ENCODE assay signal across 1 cellular context in genomic region chr1:26156285-26157038, GRCh38.
TF ChIP-seq lines count a peak whose summit lies in the region.

No MANE protein-coding gene starts in this region.

TF ChIP-seq in HEK293, 187 proteins besides CTCF, POLR2A, EP300 and RAD21 (continued from another document):
- TF ChIP-seq PATZ1 (tag by site-specific recombination; IDR thresholded peaks at IDR 0.05) (0 out of 2 replicates have a peak, but pooled peaks have one; percentile 35), ZNF341 (tag by site-specific recombination; IDR thresholded peaks at IDR 0.05; ENCODE audit: low read depth) (peak; percentile 76), REST (tag by site-specific recombination; IDR thresholded peaks at IDR 0.05) (no peak), KLF10 (tag by site-specific recombination; IDR thresholded peaks at IDR 0.05) (no peak), ZNF324 (tag by site-specific recombination; IDR thresholded peaks at IDR 0.05) (no peak), ZNF362 (tag by site-specific recombination; IDR thresholded peaks at IDR 0.05) (no peak), TCF7L2 (IDR thresholded peaks at IDR 0.05; ENCODE audit: borderline replicate concordance, low read depth, low read length) (no peak), KLF16 (tag by site-specific recombination; IDR thresholded peaks at IDR 0.05) (0 out of 2 replicates have a peak, but pooled peaks have one; percentile 24), ZBTB7A (tag by site-specific recombination; IDR thresholded peaks at IDR 0.05; ENCODE audit: low read depth) (no peak), ZNF302 (tag by site-specific recombination; IDR thresholded peaks at IDR 0.05; ENCODE audit: low read depth) (no peak), ZNF558 (tag by site-specific recombination; IDR thresholded peaks at IDR 0.05) (no peak), ZNF132 (tag by site-specific recombination; IDR thresholded peaks at IDR 0.05; ENCODE audit: borderline replicate concordance) (no peak), YY2 (tag by site-specific recombination; IDR thresholded peaks at IDR 0.05) (no peak), SALL2 (tag by site-specific recombination; IDR thresholded peaks at IDR 0.05; ENCODE audit: borderline replicate concordance) (no peak), ZNF561 (tag by site-specific recombination; IDR thresholded peaks at IDR 0.05; ENCODE audit: borderline replicate concordance) (no peak), ZNF214 (tag by site-specific recombination; IDR thresholded peaks at IDR 0.05; ENCODE audit: borderline replicate concordance) (no peak), ZNF221 (tag by site-specific recombination; IDR thresholded peaks at IDR 0.05; ENCODE audit: borderline replicate concordance) (no peak), ZBTB8A (tag by site-specific recombination; IDR thresholded peaks at IDR 0.05) (no peak), SETDB1 (IDR thresholded peaks at IDR 0.05; ENCODE audit: insufficient read length, low read length) (no peak), ZNF169 (tag by site-specific recombination; IDR thresholded peaks at IDR 0.05) (no peak), SP7 (tag by site-specific recombination; IDR thresholded peaks at IDR 0.05) (0 out of 2 replicates have a peak, but pooled peaks have one; percentile 10), ZBTB48 (tag by site-specific recombination; IDR thresholded peaks at IDR 0.05) (peak; percentile 58; the same call in 1 of the 2 replicates), ZNF664 (tag by site-specific recombination; IDR thresholded peaks at IDR 0.05) (no peak), PRDM2 (tag by site-specific recombination; IDR thresholded peaks at IDR 0.05; ENCODE audit: borderline replicate concordance) (no peak), ZNF280C (tag by site-specific recombination; IDR thresholded peaks at IDR 0.05) (no peak), PRDM1 (tag by site-specific recombination; IDR thresholded peaks at IDR 0.05) (no peak), ZNF280D (tag by site-specific recombination; IDR thresholded peaks at IDR 0.05) (no peak), ZBTB10 (tag by site-specific recombination; IDR thresholded peaks at IDR 0.05) (0 out of 2 replicates have a peak, but pooled peaks have one; percentile 17)
